ENCODE assay signal across 9 cellular contexts in the genomic region with DNA sequence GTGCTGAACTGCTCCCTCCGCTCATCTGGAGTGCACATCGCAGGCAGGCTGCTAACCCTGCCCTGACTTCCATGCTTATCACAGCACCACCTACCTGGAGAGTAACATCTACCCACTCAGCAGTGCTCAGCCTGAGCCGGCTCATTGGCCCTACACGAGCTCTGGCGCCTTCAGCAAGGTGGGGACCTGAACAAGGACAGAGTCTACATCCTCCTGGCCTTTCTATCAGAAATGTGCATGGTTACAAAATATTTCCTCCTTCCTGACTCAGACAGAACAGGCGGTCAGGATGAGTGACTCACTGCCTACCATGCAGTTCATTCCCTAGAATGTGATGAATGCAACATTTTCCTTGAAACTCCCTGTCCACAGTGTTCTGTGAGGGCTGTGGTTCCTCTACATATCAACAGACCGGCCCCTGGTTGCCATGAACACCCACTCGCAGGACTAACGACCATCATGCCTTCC. TPM values are rescaled to one million over a fixed set of nuclear protein-coding genes. Genes with fewer than 3 reads are reported as not detected.
A peak's percentile ranks its signal among the peaks of the same experiment; 100 is the strongest.
DNase-seq lines count a peak whose midpoint lies in the region; ATAC-seq and TF ChIP-seq lines count a peak whose summit lies in the region.
"Had no signal": no experiment of that assay in that cellular context is flagged by ENCODE, and none has a peak within 500 bp of the region (broad histone marks: within the 10 kb centered on the region; RNA-seq: fewer than 3 reads in every experiment).

No MANE protein-coding gene starts in this region.

- H3K4me3 ChIP-seq in epithelial cell of esophagus (ENCODE audit: low read length), result no peak overlapping the region
- no peak overlapping the region for H3K4me3 ChIP-seq in neuronal stem cell (ENCODE audit: low read length in 2 of 2)
- H3K4me3 ChIP-seq: GM12878 had no signal

- ATAC-seq in GM18511 (IDR thresholded peaks at IDR 0.05; ENCODE audit: unreplicated experiment), result no peak
- ATAC-seq: GM12878 had no signal

- H3K9ac ChIP-seq in neuronal stem cell (ENCODE audit: low read depth, low read length, poor library complexity), result no peak overlapping the region

- no peak overlapping the region for H2BK15ac ChIP-seq in neuronal stem cell (ENCODE audit: low read length)

- no peak overlapping the region for H2BK5ac ChIP-seq in neuronal stem cell (ENCODE audit: low read length)

- H2BK120ac ChIP-seq in neuronal stem cell (ENCODE audit: low read depth, low read length), result no peak overlapping the region

- peaks cover 9 to 13% of the 10 kb centered on the region in 2 donors for H3K4me1 ChIP-seq in neuronal stem cell (ENCODE audit: control insufficient read depth in 2 of 2, insufficient read depth in 1 of 2, low read depth in 1 of 2, low read length in 2 of 2)

- no peak for TF ChIP-seq CTCF in epithelial cell of esophagus (IDR thresholded peaks at IDR 0.05; ENCODE audit: insufficient read depth, low read depth, low read length, missing control alignments)

- no peaks in the 10 kb centered on the region for H3K79me1 ChIP-seq in neuronal stem cell (ENCODE audit: low read depth, low read length)

- H3K4ac ChIP-seq in neuronal stem cell (ENCODE audit: low read length), result no peak overlapping the region

- H2BK12ac ChIP-seq in neuronal stem cell (ENCODE audit: low read length), result no peak overlapping the region

- no peaks in the 10 kb centered on the region for H3K27me3 ChIP-seq in neuronal stem cell (ENCODE audit: control insufficient read depth in 3 of 3, insufficient read depth in 3 of 3, low read depth in 1 of 3, low read length in 3 of 3)

- no peaks in the 10 kb centered on the region for H3K9me3 ChIP-seq in neuronal stem cell (replicated peaks in 1 of 2; ENCODE audit: control insufficient read depth in 2 of 2, insufficient read depth in 1 of 2, low read depth in 1 of 2, low read length in 2 of 2)

- no CpG with 5 or more reads among the region's 9 CpGs for WGBS in neuronal stem cell (ENCODE audit: extremely low coverage in 2 of 2, insufficient read length in 2 of 2, insufficient replicate concordance in 1 of 2), 2 donors

- H3K36me3 ChIP-seq in neuronal stem cell (replicated peaks in 1 of 2; ENCODE audit: control insufficient read depth in 2 of 2, insufficient read depth in 2 of 2, low read length in 2 of 2), result peaks cover 8 to 46% of the 10 kb centered on the region in 2 donors

- DNase-seq in Ammon's horn (ENCODE audit: low spot score), result peak; percentile 49
- peak; percentile 96 for DNase-seq in NCI-H226
- peak; percentile 86 for DNase-seq in epithelial cell of esophagus (ENCODE audit: low read depth)
- no peak for DNase-seq in neuronal stem cell (ENCODE audit: low spot score)
- DNase-seq in cerebellar cortex (ENCODE audit: low spot score), result no peak
- no peak for DNase-seq in pons (ENCODE audit: low spot score)
- no peak for DNase-seq in NCI-H2029 (lab: John Stamatoyannopoulos, UW)

- H4K91ac ChIP-seq in neuronal stem cell (ENCODE audit: low read depth, low read length, poor library complexity), result no peak overlapping the region

- no peak overlapping the region for H2AK5ac ChIP-seq in neuronal stem cell (ENCODE audit: low read depth, low read length)

- H3K27ac ChIP-seq in neuronal stem cell (replicated peaks; ENCODE audit: low read length), result peak overlapping the region; percentile 28

- H3K14ac ChIP-seq in neuronal stem cell (ENCODE audit: low read length), result no peak overlapping the region

- no peak overlapping the region for H2AFZ ChIP-seq in neuronal stem cell (ENCODE audit: low read length)

- H4K8ac ChIP-seq in neuronal stem cell (ENCODE audit: low read depth, low read length), result no peak overlapping the region

- no peak overlapping the region for H3K4me2 ChIP-seq in neuronal stem cell (ENCODE audit: insufficient read depth, low read length, poor library complexity, severe bottlenecking)

- H3K18ac ChIP-seq in neuronal stem cell (ENCODE audit: low read length), result peak overlapping the region; percentile 66

- H3K23ac ChIP-seq in neuronal stem cell (ENCODE audit: low read depth, low read length, poor library complexity), result no peak overlapping the region

RNA-seq across cellular contexts. Expression of a gene that starts 53.1 kb away (rescaled TPM):
- polyA plus RNA-seq in neuronal stem cell (2013, experiment 1 of 2), result 205 TPM
- 208 TPM for polyA plus RNA-seq in neuronal stem cell (2013, experiment 2 of 2)

Comparison
In these comparisons a context has a peak if more than half of its experiments do, and no peak if none do; other contexts are left out.
1. DNase-seq: peak in Ammon's horn (single experiment), NCI-H226 (single experiment) and epithelial cell of esophagus (single experiment); none in neuronal stem cell (single experiment), cerebellar cortex (single experiment), pons (single experiment) and NCI-H2029 (single experiment).